In genomic region chr17:39781028-39781800, GRCh38 we compare ENCODE assay signal across 20 cellular contexts. TPM values are rescaled to one million over a fixed set of nuclear protein-coding genes. Genes with fewer than 3 reads are reported as not detected.
DNase-seq lines count a peak whose midpoint lies in the region; ATAC-seq and TF ChIP-seq lines count a peak whose summit lies in the region.
"Had no signal": no experiment of that assay in that cellular context is flagged by ENCODE, and none has a peak within 500 bp of the region (broad histone marks: within the 10 kb centered on the region; RNA-seq: fewer than 3 reads in every experiment).

No MANE protein-coding gene starts in this region.

- H3K36me3 ChIP-seq in PC-9 (ENCODE audit: low read depth), result no peaks in the 10 kb centered on the region
- no peaks in the 10 kb centered on the region for H3K36me3 ChIP-seq in upper lobe of right lung
- no peaks in the 10 kb centered on the region for H3K36me3 ChIP-seq in transverse colon
- H3K36me3 ChIP-seq in BE2C, result no peaks in the 10 kb centered on the region
- H3K36me3 ChIP-seq: neural progenitor cell had no signal

- no peaks in the 10 kb centered on the region for H3K9me2 ChIP-seq in PC-9 (ENCODE audit: insufficient read depth)

- H3K4me1 ChIP-seq in PC-9 (replicated peaks; ENCODE audit: insufficient read depth), result peaks cover 34% of the 10 kb centered on the region
- H3K4me1 ChIP-seq in upper lobe of right lung, result peaks cover 15% of the 10 kb centered on the region
- no peaks in the 10 kb centered on the region for H3K4me1 ChIP-seq in transverse colon
- no peaks in the 10 kb centered on the region for H3K4me1 ChIP-seq in BE2C
- H3K4me1 ChIP-seq: A549 had no signal

- H3K27me3 Mint-ChIP-seq in activated naive CD4-positive, alpha-beta T cell treated with anti-CD3 and anti-CD28 coated beads, Interleukin-2, amount 10 ng/mL, durations not matched to agents 7 days and 5 days, result no peaks in the 10 kb centered on the region
- H3K27me3 Mint-ChIP-seq in effector memory CD8-positive, alpha-beta T cell, result no peaks in the 10 kb centered on the region

- peak overlapping the region; percentile 68 for H3K4me2 ChIP-seq in PC-9
- H3K4me2 ChIP-seq: A549, neural progenitor cell had no signal

- H3K27ac Mint-ChIP-seq in activated naive CD4-positive, alpha-beta T cell treated with anti-CD3 and anti-CD28 coated beads, Interleukin-2, amount 10 ng/mL, durations not matched to agents 7 days and 5 days, result peak overlapping the region; percentile 9
- no peak overlapping the region for H3K27ac Mint-ChIP-seq in activated naive CD4-positive, alpha-beta T cell treated with anti-CD3 and anti-CD28 coated beads, Interleukin-2, amount 50 U/mL, for 72 hours
- H3K27ac Mint-ChIP-seq in effector memory CD8-positive, alpha-beta T cell, result peak overlapping the region; percentile 93 to 97
- H3K27ac Mint-ChIP-seq: activated T-helper 1 cell treated with anti-CD3 and anti-CD28 coated beads, Interleukin-12 subunit alpha, Interleukin-12 subunit beta, Interleukin-2, Interleukin-4 antibody, amounts not matched to agents 30 ng/mL and 10 ng/mL and 1 ng/mL, durations not matched to agents 14 hours and 24 hours and 36 hours; brain; neural progenitor cell had no signal

- no peaks in the 10 kb centered on the region for H3K9me3 Mint-ChIP-seq in activated naive CD4-positive, alpha-beta T cell treated with anti-CD3 and anti-CD28 coated beads, Interleukin-2, amount 10 ng/mL, durations not matched to agents 7 days and 5 days
- H3K9me3 Mint-ChIP-seq in activated naive CD4-positive, alpha-beta T cell treated with anti-CD3 and anti-CD28 coated beads, Interleukin-2, amount 50 U/mL, for 72 hours, result no peaks in the 10 kb centered on the region
- no peaks in the 10 kb centered on the region for H3K9me3 Mint-ChIP-seq in effector memory CD8-positive, alpha-beta T cell
- H3K9me3 Mint-ChIP-seq: activated T-helper 1 cell treated with anti-CD3 and anti-CD28 coated beads, Interleukin-12 subunit alpha, Interleukin-12 subunit beta, Interleukin-2, Interleukin-4 antibody, amounts not matched to agents 30 ng/mL and 10 ng/mL and 1 ng/mL, durations not matched to agents 14 hours and 24 hours and 36 hours; brain; neural progenitor cell had no signal

- no peak for TF ChIP-seq POLR2A in transverse colon (IDR thresholded peaks at IDR 0.05)

- DNase-seq in activated naive CD4-positive, alpha-beta T cell treated with anti-CD3 and anti-CD28 coated beads, Interleukin-2, amount 10 ng/mL, durations not matched to agents 7 days and 5 days, result no peak
- DNase-seq in activated naive CD4-positive, alpha-beta T cell treated with anti-CD3 and anti-CD28 coated beads, Interleukin-2, amount 50 U/mL, for 72 hours (ENCODE audit: low spot score in 2 of 2), result no peak
- DNase-seq in PC-9 (no peak), upper lobe of right lung (no peak), transverse colon (no peak), BE2C (no peak)
- DNase-seq in effector memory CD8-positive, alpha-beta T cell, result no peak
- DNase-seq: activated CD4-positive, alpha-beta T cell treated with anti-CD3 and anti-CD28 coated beads for 1 hour; COR-L47; H7; IMR-90; mammary epithelial cell; NCI-H1436 treated with DMSO at 0.1 percent for 48 hours; NCI-H524; retina had no signal

- no peak overlapping the region for H3K4me3 ChIP-seq in PC-9
- no peak overlapping the region for H3K4me3 ChIP-seq in upper lobe of right lung
- H3K4me3 ChIP-seq in transverse colon, result no peak overlapping the region
- H3K4me3 ChIP-seq in BE2C (ENCODE audit: low read depth, low read length), result no peak overlapping the region
- H3K4me3 ChIP-seq: A549, neural progenitor cell had no signal

- in situ Hi-C loops in transverse colon (cut with MboI; ENCODE audit: low pct_ligation_motif_present in 1 of 4, low pct_unique_long_range_greater_than_20kb in 1 of 4, low sequenced_read_pairs in 3 of 4), result no loop called here

- no TSS peak for BruUV-seq in PC-9 (replicated peaks; lab: Mats Ljungman, UMichigan)

- no peak for ATAC-seq in activated naive CD4-positive, alpha-beta T cell treated with anti-CD3 and anti-CD28 coated beads, Interleukin-2, amount 50 U/mL, for 72 hours
- no peak for ATAC-seq in effector memory CD8-positive, alpha-beta T cell (replicated peaks)
- ATAC-seq in upper lobe of right lung (no peak), GM21360 (IDR thresholded peaks at IDR 0.05; ENCODE audit: unreplicated experiment) (no peak)
- ATAC-seq: A549 had no signal

- H3K9me3 ChIP-seq in PC-9 (ENCODE audit: insufficient read depth, low read depth) (no peaks in the 10 kb centered on the region), upper lobe of right lung (no peaks in the 10 kb centered on the region), transverse colon (no peaks in the 10 kb centered on the region), BE2C (no peaks in the 10 kb centered on the region; the same call in 1 of the 2 replicates)
- H3K9me3 ChIP-seq: A549 had no signal

- no peak for TF ChIP-seq EP300 in transverse colon (IDR thresholded peaks at IDR 0.05; ENCODE audit: low read depth)

- TF ChIP-seq CTCF in PC-9 (conservative IDR thresholded peaks at IDR 0.05), result no peak
- TF ChIP-seq CTCF in upper lobe of right lung (IDR thresholded peaks at IDR 0.05), result no peak
- TF ChIP-seq CTCF in transverse colon (IDR thresholded peaks at IDR 0.05), result no peak
- TF ChIP-seq CTCF in BE2C (IDR thresholded peaks at IDR 0.05; ENCODE audit: low read depth, low read length), result no peak

- peaks cover 14% of the 10 kb centered on the region; the same call in 1 of the 2 replicates for H3F3A ChIP-seq in PC-9 (ENCODE audit: insufficient read depth, low read depth)

- no peaks in the 10 kb centered on the region for H3K79me2 ChIP-seq in PC-9 (ENCODE audit: low read depth)

- H3K36me3 Mint-ChIP-seq in activated naive CD4-positive, alpha-beta T cell treated with anti-CD3 and anti-CD28 coated beads, Interleukin-2, amount 10 ng/mL, durations not matched to agents 7 days and 5 days, result peaks cover 40% of the 10 kb centered on the region
- H3K36me3 Mint-ChIP-seq in activated naive CD4-positive, alpha-beta T cell treated with anti-CD3 and anti-CD28 coated beads, Interleukin-2, amount 50 U/mL, for 72 hours, result peaks cover 40 to 42% of the 10 kb centered on the region in 2 donors
- H3K36me3 Mint-ChIP-seq in effector memory CD8-positive, alpha-beta T cell (ENCODE audit: insufficient read depth), result peaks cover 46% of the 10 kb centered on the region
- H3K36me3 Mint-ChIP-seq: brain, neural progenitor cell had no signal

- no peak overlapping the region for H2AFZ ChIP-seq in PC-9
- H2AFZ ChIP-seq: neural progenitor cell had no signal

- H3K4me1 Mint-ChIP-seq in activated naive CD4-positive, alpha-beta T cell treated with anti-CD3 and anti-CD28 coated beads, Interleukin-2, amount 10 ng/mL, durations not matched to agents 7 days and 5 days, result peaks cover 65% of the 10 kb centered on the region
- H3K4me1 Mint-ChIP-seq in effector memory CD8-positive, alpha-beta T cell (ENCODE audit: low read depth in 2 of 2), result peaks cover 45 to 59% of the 10 kb centered on the region in 2 donors
- H3K4me1 Mint-ChIP-seq: brain, neural progenitor cell had no signal

- H3K4me3 Mint-ChIP-seq in activated naive CD4-positive, alpha-beta T cell treated with anti-CD3 and anti-CD28 coated beads, Interleukin-2, amount 10 ng/mL, durations not matched to agents 7 days and 5 days, result peak overlapping the region; percentile 27
- peak overlapping the region; percentile 31 to 57 for H3K4me3 Mint-ChIP-seq in effector memory CD8-positive, alpha-beta T cell
- H3K4me3 Mint-ChIP-seq: activated T-helper 1 cell treated with anti-CD3 and anti-CD28 coated beads, Interleukin-12 subunit alpha, Interleukin-12 subunit beta, Interleukin-2, Interleukin-4 antibody, amounts not matched to agents 30 ng/mL and 10 ng/mL and 1 ng/mL, durations not matched to agents 14 hours and 24 hours and 36 hours; brain; neural progenitor cell had no signal

- no peaks in the 10 kb centered on the region for H4K20me1 ChIP-seq in PC-9 (ENCODE audit: insufficient read depth)

- H3K27me3 ChIP-seq in PC-9 (ENCODE audit: insufficient read depth, low read depth), result no peaks in the 10 kb centered on the region
- H3K27me3 ChIP-seq in upper lobe of right lung, result no peaks in the 10 kb centered on the region
- H3K27me3 ChIP-seq in transverse colon, result no peaks in the 10 kb centered on the region
- peaks cover 73% of the 10 kb centered on the region for H3K27me3 ChIP-seq in BE2C
- H3K27me3 ChIP-seq: neural progenitor cell had no signal

- H3K27ac ChIP-seq in PC-9 (no peak overlapping the region; the same call in 1 of the 2 replicates), upper lobe of right lung (peak overlapping the region; percentile 43), transverse colon (no peak overlapping the region)
- H3K27ac ChIP-seq: A549, neural progenitor cell had no signal

- intact Hi-C loops in PC-9 (cut with micrococcal nuclease; ENCODE audit: unreplicated experiment) (no loop called here), upper lobe of right lung (cut with DNase I) (no loop called here), transverse colon (cut with DNase I; ENCODE audit: low total_unique reads) (no loop called here)

- CTCF ChIA-PET in activated naive CD4-positive, alpha-beta T cell treated with anti-CD3 and anti-CD28 coated beads, Interleukin-2, amount 10 ng/mL, durations not matched to agents 7 days and 5 days (lab: Charles Lee), result interaction anchor here (0.8 to 1.8 kb wide), 4 partner anchors 11 to 81 kb away, joined by 3 to 9 read pairs (median 5); no protein-coding TSS in a partner anchor
- CTCF ChIA-PET in PC-9 (lab: Charles Lee), result no interaction called here

- POLR2A ChIA-PET in PC-9 (lab: Charles Lee; ENCODE audit: unreplicated experiment), result interaction anchor here (0.6 kb wide), 1 partner anchor 9 kb away, joined by 7 read pairs; no protein-coding TSS in a partner anchor

- 48 to 55% methylated on average over 6 of the region's 6 CpGs for WGBS in transverse colon (ENCODE audit: low coverage in 1 of 2), 2 donors

RNA-seq across cellular contexts. Expression of gene GRB7, which starts 43.5 kb away (rescaled TPM):
- total RNA-seq in activated naive CD4-positive, alpha-beta T cell treated with anti-CD3 and anti-CD28 coated beads, Interleukin-2, amount 50 U/mL, for 72 hours, result 1 to 10 TPM; 3.1 to 3.9 TPM
- total RNA-seq in PC-9 (2021), result 49.1 and 55.9 TPM in 2 replicates
- total RNA-seq in upper lobe of right lung, result 25.0 TPM
- total RNA-seq in transverse colon, result 10 to 100 TPM; 25.9 to 44.5 (median 32.3) TPM
- not detected for polyA plus RNA-seq in BE2C (2012; ENCODE audit: insufficient read depth, insufficient read length, low read depth)

RNA-seq across cellular contexts. Expression of gene MIEN1, which starts 50.9 kb away (rescaled TPM):
- total RNA-seq in activated naive CD4-positive, alpha-beta T cell treated with anti-CD3 and anti-CD28 coated beads, Interleukin-2, amount 50 U/mL, for 72 hours, result 10 to 100 TPM; 32.2 to 41.1 TPM
- total RNA-seq in PC-9 (2021), result 49.2 and 50.8 TPM in 2 replicates
- 48.5 TPM for total RNA-seq in upper lobe of right lung
- 100 to 1,000 TPM in 3 of 4 donors, 10 to 100 TPM in 1; 99.3 to 215 (median 109) TPM for total RNA-seq in transverse colon
- 56.4 TPM for polyA plus RNA-seq in BE2C (2012; ENCODE audit: insufficient read depth, insufficient read length, low read depth)

Comparison
In these comparisons a context has a peak if more than half of its experiments do, and no peak if none do; other contexts are left out.
1. H3K27ac Mint-ChIP-seq: peak in activated naive CD4-positive, alpha-beta T cell treated with anti-CD3 and anti-CD28 coated beads, Interleukin-2, amount 10 ng/mL, durations not matched to agents 7 days and 5 days (single experiment) and effector memory CD8-positive, alpha-beta T cell (2 of 2); none in activated naive CD4-positive, alpha-beta T cell treated with anti-CD3 and anti-CD28 coated beads, Interleukin-2, amount 50 U/mL, for 72 hours (0 of 2).